In genomic region chr2:161766334-161766733, GRCh38 we compare ENCODE assay signal across 1 cellular context.
TF ChIP-seq lines count a peak whose summit lies in the region.

No MANE protein-coding gene starts in this region.

TF ChIP-seq in HCT116, 20 proteins besides CTCF, POLR2A, EP300 and RAD21 (continued from another document):
- no peak for TF ChIP-seq REST (IDR thresholded peaks at IDR 0.05; ENCODE audit: low read depth)
- TF ChIP-seq MAX (IDR thresholded peaks at IDR 0.05): no peak
- TF ChIP-seq JUND (IDR thresholded peaks at IDR 0.05): no peak
- TF ChIP-seq POLR2AphosphoS5 (IDR thresholded peaks at IDR 0.05; ENCODE audit: low read depth, low read length): no peak
- TF ChIP-seq ATF3 (IDR thresholded peaks at IDR 0.05): no peak
- no peak for TF ChIP-seq CEBPB (IDR thresholded peaks at IDR 0.05; ENCODE audit: low read depth)
